In the genomic region with DNA sequence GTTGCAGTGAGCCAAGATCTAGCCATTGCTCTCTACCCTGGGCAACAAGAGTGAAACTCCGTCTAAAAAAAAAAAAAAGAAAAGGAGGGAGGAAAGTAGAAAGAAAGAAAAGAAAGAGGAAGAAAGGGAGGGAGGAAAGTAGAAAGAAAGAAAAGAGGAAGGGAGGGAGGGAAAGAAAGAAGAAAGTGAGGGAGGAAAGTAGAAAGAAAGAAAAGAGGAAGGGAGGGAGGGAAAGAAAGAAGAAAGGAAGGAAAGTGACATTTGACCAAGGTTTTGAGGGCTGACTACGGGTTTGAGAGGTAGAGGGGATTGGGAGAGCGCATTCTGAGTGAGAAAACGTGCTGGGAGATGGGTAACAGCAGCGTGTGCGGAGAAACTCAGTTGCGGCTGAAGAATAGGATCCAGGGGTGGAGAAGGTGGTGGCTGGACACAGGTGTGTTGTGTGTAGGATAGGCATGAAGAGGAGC, we compare ENCODE assay signal across 12 cellular contexts. TPM values are rescaled to one million over a fixed set of nuclear protein-coding genes. Genes with fewer than 3 reads are reported as not detected.
DNase-seq lines count a peak whose midpoint lies in the region; ATAC-seq, FAIRE-seq and TF ChIP-seq lines count a peak whose summit lies in the region.
"Had no signal": no experiment of that assay in that cellular context is flagged by ENCODE, and none has a peak within 500 bp of the region (broad histone marks: within the 10 kb centered on the region; RNA-seq: fewer than 3 reads in every experiment).

No MANE protein-coding gene starts in this region.

- no TSS peak for BruUV-seq in Panc1 (replicated peaks; lab: Mats Ljungman, UMichigan)

- H3K9me3 ChIP-seq in Panc1 (ENCODE audit: control insufficient read depth, insufficient read depth, low read depth, low read length) (no peaks in the 10 kb centered on the region), esophagus muscularis mucosa (no peaks in the 10 kb centered on the region), sigmoid colon (no peaks in the 10 kb centered on the region)
- H3K9me3 ChIP-seq: HAP-1 had no signal

- POLR2A ChIA-PET in Panc1 (lab: Charles Lee): no interaction called here

- H3K4me1 ChIP-seq in Panc1 (ENCODE audit: control insufficient read depth, insufficient read depth, low read length) (peaks cover 27% of the 10 kb centered on the region), esophagus muscularis mucosa (peaks cover 28 to 77% (median 70%) of the 10 kb centered on the region in 4 donors), rectal smooth muscle tissue (ENCODE audit: control insufficient read depth, insufficient read depth, low read length) (peaks cover 8% of the 10 kb centered on the region), sigmoid colon (peaks cover 0 to 52% (median 46%) of the 10 kb centered on the region in 4 donors)

- H3K9ac ChIP-seq in rectal smooth muscle tissue (ENCODE audit: low read length): no peak overlapping the region

- 0 out of 2 replicates have a peak, but pooled peaks cover 2% of the 10 kb centered on the region for H3K27me3 ChIP-seq in Panc1 (ENCODE audit: control insufficient read depth, insufficient read depth, low read length)
- peaks cover 0 to 18% (median 4%) of the 10 kb centered on the region in 4 donors for H3K27me3 ChIP-seq in esophagus muscularis mucosa
- H3K27me3 ChIP-seq in rectal smooth muscle tissue (ENCODE audit: control insufficient read depth, insufficient read depth, low read length): peaks cover 7% of the 10 kb centered on the region
- peaks cover 7 to 35% (median 11%) of the 10 kb centered on the region in 3 donors for H3K27me3 ChIP-seq in sigmoid colon

- H3K36me3 ChIP-seq in Panc1 (ENCODE audit: control insufficient read depth, insufficient read depth, low read length): no peaks in the 10 kb centered on the region
- no peaks in the 10 kb centered on the region for H3K36me3 ChIP-seq in esophagus muscularis mucosa
- no peaks in the 10 kb centered on the region for H3K36me3 ChIP-seq in rectal smooth muscle tissue (ENCODE audit: control insufficient read depth, insufficient read depth, low read length)
- no peaks in the 10 kb centered on the region for H3K36me3 ChIP-seq in sigmoid colon
- H3K36me3 ChIP-seq: HAP-1 had no signal

- in situ Hi-C loops in Panc1 (cut with HindIII; ENCODE audit: low pct_unique_long_range_greater_than_20kb, low sequenced_read_pairs): no loop called here

- CTCF ChIA-PET in Panc1 (lab: Charles Lee): no interaction called here

- TF ChIP-seq POLR2A in esophagus muscularis mucosa (IDR thresholded peaks at IDR 0.05; ENCODE audit: low read depth) (no peak), sigmoid colon (IDR thresholded peaks at IDR 0.05) (no peak)

- intact Hi-C loops in Panc1 (cut with micrococcal nuclease; ENCODE audit: unreplicated experiment) (no loop called here), esophagus muscularis mucosa (cut with DNase I) (no loop called here), sigmoid colon (cut with DNase I) (no loop called here)

- TF ChIP-seq EP300 in esophagus muscularis mucosa (IDR thresholded peaks at IDR 0.05): no peak
- no peak for TF ChIP-seq EP300 in sigmoid colon (IDR thresholded peaks at IDR 0.05)

- peak; percentile 48 for FAIRE-seq in GM19239 (lab: Jason Lieb, UNC)
- FAIRE-seq: bronchial epithelial cell had no signal

- no peak for ATAC-seq in Panc1
- no peak for ATAC-seq in HG03378 (IDR thresholded peaks at IDR 0.05; ENCODE audit: unreplicated experiment)
- ATAC-seq: activated CD4-positive, CD25-positive, alpha-beta regulatory T cell treated with anti-CD3 and anti-CD28 coated beads, Interleukin-2, amount 50 U/mL, for 24 hours had no signal

- DNase-seq in GM19239 (ENCODE audit: insufficient read length, low spot score) (no peak), Panc1 (ENCODE audit: low read depth, low spot score) (no peak), esophagus muscularis mucosa (ENCODE audit: extremely low spot score) (no peak), COLO668 (lab: John Stamatoyannopoulos, UW; ENCODE audit: unreplicated experiment) (no peak), sigmoid colon (no peak)
- DNase-seq: foreskin melanocyte, NCI-H2029 treated with DMSO at 0.1 percent for 48 hours had no signal

- H3K4me3 ChIP-seq in Panc1 (ENCODE audit: low read depth in 2 of 2, low read length in 2 of 2): no peak overlapping the region
- H3K4me3 ChIP-seq in esophagus muscularis mucosa: peak overlapping the region; percentile 60 to 78 (median 70)
- H3K4me3 ChIP-seq in rectal smooth muscle tissue (ENCODE audit: low read length): peak overlapping the region; percentile 58
- H3K4me3 ChIP-seq in sigmoid colon: peak overlapping the region in 1 of 4 donors; percentile 57

- H3K27ac ChIP-seq in Panc1 (ENCODE audit: low read length) (peak overlapping the region; percentile 51; the same call in 1 of the 2 replicates), esophagus muscularis mucosa (replicated peaks in 1 of 4) (peak overlapping the region in 1 of 4 donors; percentile 77), rectal smooth muscle tissue (ENCODE audit: low read depth, low read length) (no peak overlapping the region), sigmoid colon (no peak overlapping the region)

- TF ChIP-seq CTCF in Panc1 (IDR thresholded peaks at IDR 0.05) (no peak), esophagus muscularis mucosa (IDR thresholded peaks at IDR 0.05) (no peak), sigmoid colon (IDR thresholded peaks at IDR 0.05) (no peak)

- WGBS in esophagus muscularis mucosa: 75% methylated on average over 6 of the region's 7 CpGs
- 52 to 71% methylated on average over 7 of the region's 7 CpGs for WGBS in sigmoid colon, 2 donors

RNA-seq across cellular contexts. Expression of a gene that starts 0.5 kb away (rescaled TPM):
- total RNA-seq in Panc1 (2021; ENCODE audit: unreplicated experiment) (22.2 TPM), esophagus muscularis mucosa (10 to 100 TPM; 12.0 to 43.5 (median 24.1) TPM), sigmoid colon (10 to 100 TPM; 11.8 to 52.1 (median 18.5) TPM)
- 19.8 TPM for polyA plus RNA-seq in Panc1 (2012; ENCODE audit: insufficient read length)
- 10 to 100 TPM in 1 of 3 donors, 1 to 10 TPM in 1, under 1 TPM in 1; 0.46 to 13.6 (median 1.2) TPM for polyA plus RNA-seq in sigmoid colon

Comparison
In these comparisons a context has a peak if more than half of its experiments do, and no peak if none do; other contexts are left out.
1. H3K4me3 ChIP-seq: peak in esophagus muscularis mucosa (4 of 4) and rectal smooth muscle tissue (single experiment); none in Panc1 (0 of 2).